Comparison of ENCODE assay signal across 22 cellular contexts in the genomic region with DNA sequence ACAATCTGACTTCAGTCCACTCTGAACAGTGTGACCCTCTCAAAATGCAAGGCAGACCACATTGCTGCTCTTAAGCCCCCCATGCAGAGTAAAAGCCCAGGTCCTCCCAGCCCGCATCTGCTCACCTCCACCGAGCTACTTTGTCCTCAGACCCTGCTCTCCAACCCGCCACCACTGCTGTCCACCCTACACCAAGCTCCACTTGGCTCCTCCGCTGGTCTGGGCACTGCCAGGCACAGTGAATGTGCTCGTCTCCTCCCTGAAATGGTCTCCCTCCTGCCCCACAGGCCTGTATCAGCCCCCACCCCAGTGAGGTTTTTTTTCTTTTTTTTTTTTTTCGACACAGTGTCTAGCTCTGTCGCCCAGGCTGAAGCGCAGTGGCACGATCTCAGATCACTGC.
DNase-seq lines count a peak whose midpoint lies in the region; ATAC-seq and TF ChIP-seq lines count a peak whose summit lies in the region.
"Had no signal": no experiment of that assay in that cellular context is flagged by ENCODE, and none has a peak within 500 bp of the region (broad histone marks: within the 10 kb centered on the region; RNA-seq: fewer than 3 reads in every experiment).

No MANE protein-coding gene starts in this region.

- peak overlapping the region; percentile 10 to 100 (median 84); a peak in 17 of 22 replicates for H3K4me2 ChIP-seq in BLaER1 treated with 17β-estradiol and CSF1 and Interleukin-3, amounts not matched to agents 10 nM and 100 nM
- H3K4me2 ChIP-seq in osteoblast (ENCODE audit: insufficient read depth, low read length) = no peak overlapping the region

- 90 to 96% methylated on average over 2 to 8 of the region's 9 CpGs for WGBS in endodermal cell (ENCODE audit: insufficient coverage in 1 of 2, insufficient read length in 1 of 2), 2 experiments

- H4K20me1 ChIP-seq in BLaER1 treated with 17β-estradiol and CSF1 and Interleukin-3, amounts not matched to agents 10 nM and 100 nM = peaks cover 0 to 100% (median 35%) of the 10 kb centered on the region in 11 experiments; a peak in 15 of 22 replicates
- peaks cover 16% of the 10 kb centered on the region for H4K20me1 ChIP-seq in osteoblast (ENCODE audit: insufficient read depth, low read length)

- peaks cover 82% of the 10 kb centered on the region for H3K79me2 ChIP-seq in osteoblast (ENCODE audit: insufficient read depth, low read length)

- H3K27ac Mint-ChIP-seq in HFFc6 (peak overlapping the region; percentile 64), endodermal cell (peak overlapping the region; percentile 69)
- no peak overlapping the region for H3K27ac Mint-ChIP-seq in activated CD4-positive, alpha-beta T cell treated with anti-CD3 and anti-CD28 coated beads, Interleukin-2, amount 10 ng/mL, durations not matched to agents 24 days and 14 days
- H3K27ac Mint-ChIP-seq: activated T-helper 1 cell treated with anti-CD3 and anti-CD28 coated beads, Interleukin-12 subunit alpha, Interleukin-12 subunit beta, Interleukin-2, Interleukin-4 antibody, amounts not matched to agents 30 ng/mL and 10 ng/mL and 1 ng/mL, durations not matched to agents 14 hours and 24 hours and 36 hours; progenitor cell of endocrine pancreas had no signal

- H3K9me3 ChIP-seq in BLaER1 treated with 17β-estradiol and CSF1 and Interleukin-3, amounts not matched to agents 10 nM and 100 nM (replicated peaks in 1 of 11) = no peaks in the 10 kb centered on the region
- no peaks in the 10 kb centered on the region for H3K9me3 ChIP-seq in endodermal cell (ENCODE audit: control insufficient read depth, low read length)
- no peaks in the 10 kb centered on the region for H3K9me3 ChIP-seq in osteoblast (ENCODE audit: low read depth, low read length)
- H3K9me3 ChIP-seq in left lung = no peaks in the 10 kb centered on the region
- H3K9me3 ChIP-seq: breast epithelium, transverse colon had no signal

- H3K27ac ChIP-seq in BLaER1 treated with 17β-estradiol and CSF1 and Interleukin-3, amounts not matched to agents 10 nM and 100 nM = peak overlapping the region in 6 of 11 experiments; percentile 62 to 100 (median 98); a peak in 11 of 22 replicates
- H3K27ac ChIP-seq in endodermal cell (ENCODE audit: low read depth, low read length) = no peak overlapping the region
- H3K27ac ChIP-seq in osteoblast (ENCODE audit: low read depth, low read length) = no peak overlapping the region
- H3K27ac ChIP-seq in left lung = no peak overlapping the region
- H3K27ac ChIP-seq: breast epithelium, SK-N-MC had no signal

- TF ChIP-seq CTCF in HFFc6 (IDR thresholded peaks at IDR 0.05) (no peak), endodermal cell (conservative IDR thresholded peaks at IDR 0.05) (no peak), osteoblast (IDR thresholded peaks at IDR 0.05; ENCODE audit: extremely low read depth, low read depth, low read length) (no peak), left lung (IDR thresholded peaks at IDR 0.05) (no peak)

- H3K4me3 ChIP-seq in BLaER1 treated with 17β-estradiol and CSF1 and Interleukin-3, amounts not matched to agents 10 nM and 100 nM = no peak overlapping the region
- H3K4me3 ChIP-seq in endodermal cell (ENCODE audit: low read length) = no peak overlapping the region
- no peak overlapping the region for H3K4me3 ChIP-seq in osteoblast (ENCODE audit: insufficient read depth, low read length)
- H3K4me3 ChIP-seq in left lung = no peak overlapping the region
- H3K4me3 ChIP-seq: breast epithelium, SK-N-MC, transverse colon had no signal

- H3K4me3 Mint-ChIP-seq in HFFc6 = no peak overlapping the region
- no peak overlapping the region for H3K4me3 Mint-ChIP-seq in endodermal cell
- H3K4me3 Mint-ChIP-seq in activated CD4-positive, alpha-beta T cell treated with anti-CD3 and anti-CD28 coated beads, Interleukin-2, amount 10 ng/mL, durations not matched to agents 24 days and 14 days = no peak overlapping the region
- H3K4me3 Mint-ChIP-seq: activated T-helper 1 cell treated with anti-CD3 and anti-CD28 coated beads, Interleukin-12 subunit alpha, Interleukin-12 subunit beta, Interleukin-2, Interleukin-4 antibody, amounts not matched to agents 30 ng/mL and 10 ng/mL and 1 ng/mL, durations not matched to agents 14 hours and 24 hours and 36 hours had no signal

- peaks cover 72 to 100% (median 98%) of the 10 kb centered on the region in 10 experiments for H3K4me1 ChIP-seq in BLaER1 treated with 17β-estradiol and CSF1 and Interleukin-3, amounts not matched to agents 10 nM and 100 nM
- H3K4me1 ChIP-seq in endodermal cell (ENCODE audit: control insufficient read depth, insufficient read depth, low read length) (peaks cover 21% of the 10 kb centered on the region), osteoblast (ENCODE audit: insufficient read depth, low read length) (peaks cover 37% of the 10 kb centered on the region), left lung (peaks cover 24 to 84% of the 10 kb centered on the region in 2 donors)

- H2AFZ ChIP-seq in osteoblast (ENCODE audit: low read length) = no peak overlapping the region

- peak overlapping the region in 6 of 11 experiments; percentile 27 to 73 (median 68); a peak in 10 of 22 replicates for H3K9ac ChIP-seq in BLaER1 treated with 17β-estradiol and CSF1 and Interleukin-3, amounts not matched to agents 10 nM and 100 nM
- peak overlapping the region; percentile 25 for H3K9ac ChIP-seq in endodermal cell (ENCODE audit: extremely low read depth, low read length, poor library complexity, severe bottlenecking)

- H3K4me1 Mint-ChIP-seq in HFFc6 (ENCODE audit: low read depth) (peaks cover 54% of the 10 kb centered on the region), endodermal cell (peaks cover 46% of the 10 kb centered on the region)
- peaks cover 12% of the 10 kb centered on the region for H3K4me1 Mint-ChIP-seq in activated CD4-positive, alpha-beta T cell treated with anti-CD3 and anti-CD28 coated beads, Interleukin-2, amount 10 ng/mL, durations not matched to agents 24 days and 14 days

- peaks cover 0 to 11% (median 7%) of the 10 kb centered on the region in 11 experiments; a peak in 10 of 22 replicates for H3K36me3 ChIP-seq in BLaER1 treated with 17β-estradiol and CSF1 and Interleukin-3, amounts not matched to agents 10 nM and 100 nM
- H3K36me3 ChIP-seq in endodermal cell (ENCODE audit: control insufficient read depth, insufficient read depth, low read length) (peaks cover 19% of the 10 kb centered on the region), osteoblast (ENCODE audit: insufficient read depth, low read length) (no peaks in the 10 kb centered on the region), left lung (no peaks in the 10 kb centered on the region)
- H3K36me3 ChIP-seq: breast epithelium, transverse colon had no signal

- peaks cover 8% of the 10 kb centered on the region for H3K36me3 Mint-ChIP-seq in HFFc6 (ENCODE audit: low read depth)
- peaks cover 4% of the 10 kb centered on the region for H3K36me3 Mint-ChIP-seq in endodermal cell (ENCODE audit: low read depth)
- H3K36me3 Mint-ChIP-seq in activated CD4-positive, alpha-beta T cell treated with anti-CD3 and anti-CD28 coated beads, Interleukin-2, amount 10 ng/mL, durations not matched to agents 24 days and 14 days (ENCODE audit: low read depth) = no peaks in the 10 kb centered on the region

- ATAC-seq in left lung = no peak
- ATAC-seq: activated CD4-positive, CD25-positive, alpha-beta regulatory T cell treated with anti-CD3 and anti-CD28 coated beads, Interleukin-2, amount 50 U/mL, for 24 hours had no signal

- no peaks in the 10 kb centered on the region for H3K27me3 ChIP-seq in BLaER1 treated with 17β-estradiol and CSF1 and Interleukin-3, amounts not matched to agents 10 nM and 100 nM
- H3K27me3 ChIP-seq in endodermal cell (ENCODE audit: control insufficient read depth, insufficient read depth, low read length, poor library complexity, severe bottlenecking) (no peaks in the 10 kb centered on the region), osteoblast (ENCODE audit: insufficient read depth, low read length) (no peaks in the 10 kb centered on the region), left lung (no peaks in the 10 kb centered on the region)
- H3K27me3 ChIP-seq: breast epithelium, transverse colon had no signal

- H3K9me3 Mint-ChIP-seq in HFFc6 (no peaks in the 10 kb centered on the region), endodermal cell (no peaks in the 10 kb centered on the region)
- no peaks in the 10 kb centered on the region for H3K9me3 Mint-ChIP-seq in activated CD4-positive, alpha-beta T cell treated with anti-CD3 and anti-CD28 coated beads, Interleukin-2, amount 10 ng/mL, durations not matched to agents 24 days and 14 days
- H3K9me3 Mint-ChIP-seq: activated T-helper 1 cell treated with anti-CD3 and anti-CD28 coated beads, Interleukin-12 subunit alpha, Interleukin-12 subunit beta, Interleukin-2, Interleukin-4 antibody, amounts not matched to agents 30 ng/mL and 10 ng/mL and 1 ng/mL, durations not matched to agents 14 hours and 24 hours and 36 hours had no signal

- intact Hi-C loops in left lung (cut with DNase I) = no loop called here
- intact Hi-C loops in activated CD4-positive, alpha-beta T cell treated with anti-CD3 and anti-CD28 coated beads, Interleukin-2, amount 10 ng/mL, durations not matched to agents 24 days and 14 days (cut with micrococcal nuclease) = no loop called here

- peaks cover 2% of the 10 kb centered on the region for H3K27me3 Mint-ChIP-seq in HFFc6 (ENCODE audit: insufficient read depth)
- no peaks in the 10 kb centered on the region for H3K27me3 Mint-ChIP-seq in endodermal cell (ENCODE audit: insufficient read depth)
- no peaks in the 10 kb centered on the region for H3K27me3 Mint-ChIP-seq in activated CD4-positive, alpha-beta T cell treated with anti-CD3 and anti-CD28 coated beads, Interleukin-2, amount 10 ng/mL, durations not matched to agents 24 days and 14 days
- H3K27me3 Mint-ChIP-seq: progenitor cell of endocrine pancreas had no signal

- DNase-seq in HFFc6 (no peak), endodermal cell (no peak), osteoblast (ENCODE audit: insufficient read length, low spot score, missing footprints) (peak; percentile 45), left lung (no peak), nucleus accumbens (lab: John Stamatoyannopoulos, UW) (no peak), NCI-H1092 treated with DMSO at 0.1 percent for 48 hours (lab: John Stamatoyannopoulos, UW) (no peak)
- no peak for DNase-seq in activated CD4-positive, alpha-beta T cell treated with anti-CD3 and anti-CD28 coated beads, Interleukin-2, amount 10 ng/mL, durations not matched to agents 24 days and 14 days
- DNase-seq: activated CD8-positive, alpha-beta memory T cell treated with anti-CD3 and anti-CD28 coated beads for 24 hours; dermis blood vessel endothelial cell; HCEC 1CT; NCI-H1105; NCI-H2107; NCI-H524; stimulated activated CD4-positive, alpha-beta T cell treated with anti-CD3 and anti-CD28 coated beads, Interleukin-1b, Interleukin-23, amount 100 ng/mL, for 48 hours; stimulated activated naive CD4-positive, alpha-beta T cell treated with Interleukin-2 at 50 U/mL for 16 hours; transverse colon had no signal

Comparison
In these comparisons a context has a peak if more than half of its experiments do, and no peak if none do; other contexts are left out.
1. H3K27ac ChIP-seq: peak in BLaER1 treated with 17β-estradiol and CSF1 and Interleukin-3, amounts not matched to agents 10 nM and 100 nM (6 of 11); none in endodermal cell (single experiment), osteoblast (single experiment) and left lung (0 of 2).